20 cellular contexts compared by ENCODE assay signal in genomic region chr1:24424207-24424606, GRCh38. TPM values are rescaled to one million over a fixed set of nuclear protein-coding genes. Genes with fewer than 3 reads are reported as not detected.
DNase-seq lines count a peak whose midpoint lies in the region; ATAC-seq, FAIRE-seq and TF ChIP-seq lines count a peak whose summit lies in the region.
"Had no signal": no experiment of that assay in that cellular context is flagged by ENCODE, and none has a peak within 500 bp of the region (broad histone marks: within the 10 kb centered on the region; RNA-seq: fewer than 3 reads in every experiment).

No MANE protein-coding gene starts in this region.

- no peaks in the 10 kb centered on the region for H3K9me3 Mint-ChIP-seq in activated CD4-positive, alpha-beta memory T cell treated with anti-CD3 and anti-CD28 coated beads for 36 hours
- no peaks in the 10 kb centered on the region for H3K9me3 Mint-ChIP-seq in activated CD4-positive, alpha-beta memory T cell treated with anti-CD3 and anti-CD28 coated beads, Interleukin-2, amount 10 ng/mL, durations not matched to agents 7 days and 5 days
- no peaks in the 10 kb centered on the region for H3K9me3 Mint-ChIP-seq in CD4-positive, CD25-positive, alpha-beta regulatory T cell
- H3K9me3 Mint-ChIP-seq: CD14-positive monocyte had no signal

- no peaks in the 10 kb centered on the region for H3K9me3 ChIP-seq in CD4-positive, CD25-positive, alpha-beta regulatory T cell (ENCODE audit: control insufficient read depth in 2 of 2, low read length in 2 of 2)
- H3K9me3 ChIP-seq in keratinocyte (ENCODE audit: control insufficient read depth, low read depth, low read length) = no peaks in the 10 kb centered on the region

- H3K27ac ChIP-seq in CD4-positive, CD25-positive, alpha-beta regulatory T cell (ENCODE audit: insufficient read depth, low read length, poor library complexity, severe bottlenecking) = no peak overlapping the region
- H3K27ac ChIP-seq in keratinocyte (ENCODE audit: control insufficient read depth, insufficient read depth, low read length) = no peak overlapping the region
- H3K27ac ChIP-seq: PC-9 had no signal

- CTCF ChIA-PET in activated CD4-positive, alpha-beta memory T cell treated with anti-CD3 and anti-CD28 coated beads for 36 hours (lab: Charles Lee) = interaction anchor here (0.7 to 3.3 kb wide), 5 partner anchors 9 to 614 kb away, joined by 3 to 34 read pairs (median 4); partner anchors contain the start of genes NIPAL3 and STPG1
- CTCF ChIA-PET in activated CD4-positive, alpha-beta memory T cell treated with anti-CD3 and anti-CD28 coated beads, Interleukin-2, amount 10 ng/mL, durations not matched to agents 7 days and 5 days (lab: Charles Lee) = interaction anchor here (1.1 to 2.6 kb wide), 4 partner anchors 9 to 163 kb away, joined by 3 to 9 read pairs (median 8); partner anchors contain the start of genes NIPAL3 and STPG1

- intact Hi-C loops in activated CD4-positive, alpha-beta memory T cell treated with anti-CD3 and anti-CD28 coated beads for 36 hours (cut with micrococcal nuclease) = no loop called here

- no peak overlapping the region for H3K9ac ChIP-seq in keratinocyte (ENCODE audit: control insufficient read depth, extremely low read depth, insufficient read depth, low read length)

- no peaks in the 10 kb centered on the region for H3K27me3 Mint-ChIP-seq in activated CD4-positive, alpha-beta memory T cell treated with anti-CD3 and anti-CD28 coated beads for 36 hours
- H3K27me3 Mint-ChIP-seq in activated CD4-positive, alpha-beta memory T cell treated with anti-CD3 and anti-CD28 coated beads, Interleukin-2, amount 10 ng/mL, durations not matched to agents 7 days and 5 days = no peaks in the 10 kb centered on the region
- no peaks in the 10 kb centered on the region for H3K27me3 Mint-ChIP-seq in CD4-positive, CD25-positive, alpha-beta regulatory T cell

- POLR2A ChIA-PET in activated CD4-positive, alpha-beta memory T cell treated with anti-CD3 and anti-CD28 coated beads for 36 hours (lab: Charles Lee) = interaction anchor here (1.2 to 1.7 kb wide), 3 partner anchors 9 to 116 kb away, joined by 3 to 4 read pairs (median 3); partner anchors contain the start of gene NIPAL3
- POLR2A ChIA-PET in activated CD4-positive, alpha-beta memory T cell treated with anti-CD3 and anti-CD28 coated beads, Interleukin-2, amount 10 ng/mL, durations not matched to agents 7 days and 5 days (lab: Charles Lee) = interaction anchor here (0.5 to 0.9 kb wide), 2 partner anchors 31 to 58 kb away, joined by 3 to 4 read pairs; no protein-coding TSS in a partner anchor

- peak; percentile 21 for DNase-seq in activated CD4-positive, alpha-beta memory T cell treated with anti-CD3 and anti-CD28 coated beads for 36 hours
- DNase-seq in activated CD4-positive, alpha-beta memory T cell treated with anti-CD3 and anti-CD28 coated beads, Interleukin-2, amount 10 ng/mL, durations not matched to agents 7 days and 5 days = no peak
- DNase-seq in CD4-positive, CD25-positive, alpha-beta regulatory T cell = no peak
- DNase-seq in activated CD4-positive, alpha-beta T cell treated with anti-CD3 and anti-CD28 coated beads, Interleukin-2, amount 50 U/mL, for 48 hours = peak; percentile 19 to 34
- DNase-seq in keratinocyte (ENCODE audit: low read depth, low spot score) (no peak), DMS114 treated with DMSO at 0.1 percent for 48 hours (lab: John Stamatoyannopoulos, UW; ENCODE audit: unreplicated experiment) (no peak), SW 1271 (lab: John Stamatoyannopoulos, UW) (no peak)
- no peak for DNase-seq in activated effector memory CD4-positive, alpha-beta T cell treated with anti-CD3 and anti-CD28 coated beads, Interleukin-2, amount 50 U/mL, for 16 hours
- DNase-seq: DND-41, GDM1, HCEC 1CT, NCI-H1417, NCI-H2029, NCI-H2171 treated with DMSO at 0.1 percent for 48 hours, NCI-H774, PC-9 had no signal

- TF ChIP-seq CTCF in keratinocyte (optimal IDR thresholded peaks at IDR 0.05 in 1 of 3, IDR thresholded peaks at IDR 0.05 in 1 of 3, conservative IDR thresholded peaks at IDR 0.05 in 1 of 3; ENCODE audit: extremely low read depth in 1 of 3, insufficient read depth in 2 of 3, low read length in 3 of 3) = no peak

- no peak overlapping the region for H3K4me3 Mint-ChIP-seq in activated CD4-positive, alpha-beta memory T cell treated with anti-CD3 and anti-CD28 coated beads for 36 hours
- H3K4me3 Mint-ChIP-seq in activated CD4-positive, alpha-beta memory T cell treated with anti-CD3 and anti-CD28 coated beads, Interleukin-2, amount 10 ng/mL, durations not matched to agents 7 days and 5 days = no peak overlapping the region
- H3K4me3 Mint-ChIP-seq in CD4-positive, CD25-positive, alpha-beta regulatory T cell = no peak overlapping the region
- H3K4me3 Mint-ChIP-seq: CD14-positive monocyte had no signal

- H2AFZ ChIP-seq in keratinocyte (ENCODE audit: control insufficient read depth, low read length) = no peak overlapping the region
- H2AFZ ChIP-seq: PC-9 had no signal

- H3K27me3 ChIP-seq in CD4-positive, CD25-positive, alpha-beta regulatory T cell (ENCODE audit: control insufficient read depth, insufficient read depth, low read length) = no peaks in the 10 kb centered on the region
- H3K27me3 ChIP-seq in keratinocyte (ENCODE audit: control insufficient read depth, extremely low read depth, insufficient read depth, low read length) = no peaks in the 10 kb centered on the region

- peaks cover 15% of the 10 kb centered on the region for H3K4me1 ChIP-seq in CD4-positive, CD25-positive, alpha-beta regulatory T cell (ENCODE audit: control insufficient read depth, insufficient read depth, low read length, poor library complexity, severe bottlenecking)
- H3K4me1 ChIP-seq in keratinocyte (ENCODE audit: control insufficient read depth, extremely low read depth, insufficient read depth, low read length) = peaks cover 7% of the 10 kb centered on the region

- H3K27ac Mint-ChIP-seq in activated CD4-positive, alpha-beta memory T cell treated with anti-CD3 and anti-CD28 coated beads for 36 hours = peak overlapping the region; percentile 9
- H3K27ac Mint-ChIP-seq in activated CD4-positive, alpha-beta memory T cell treated with anti-CD3 and anti-CD28 coated beads, Interleukin-2, amount 10 ng/mL, durations not matched to agents 7 days and 5 days = no peak overlapping the region
- H3K27ac Mint-ChIP-seq in CD4-positive, CD25-positive, alpha-beta regulatory T cell = peak overlapping the region; percentile 7 to 72 (median 70)
- H3K27ac Mint-ChIP-seq: CD14-positive monocyte had no signal

- H3K9me1 ChIP-seq in keratinocyte (ENCODE audit: control insufficient read depth, extremely low read depth, insufficient read depth, low read length) = no peaks in the 10 kb centered on the region

- peaks cover 52% of the 10 kb centered on the region for H3K4me1 Mint-ChIP-seq in activated CD4-positive, alpha-beta memory T cell treated with anti-CD3 and anti-CD28 coated beads for 36 hours (ENCODE audit: low read depth)
- H3K4me1 Mint-ChIP-seq in activated CD4-positive, alpha-beta memory T cell treated with anti-CD3 and anti-CD28 coated beads, Interleukin-2, amount 10 ng/mL, durations not matched to agents 7 days and 5 days = peaks cover 14% of the 10 kb centered on the region
- H3K4me1 Mint-ChIP-seq in CD4-positive, CD25-positive, alpha-beta regulatory T cell = peaks cover 20 to 93% (median 54%) of the 10 kb centered on the region in 4 donors

- no peak overlapping the region for H3K4me3 ChIP-seq in CD4-positive, CD25-positive, alpha-beta regulatory T cell (ENCODE audit: low read depth, low read length)
- no peak overlapping the region for H3K4me3 ChIP-seq in keratinocyte (ENCODE audit: control insufficient read depth in 2 of 3, extremely low read depth in 1 of 3, insufficient read depth in 2 of 3, low read depth in 1 of 3, low read length in 3 of 3)
- H3K4me3 ChIP-seq: PC-9 had no signal

- FAIRE-seq in keratinocyte (lab: Jason Lieb, UNC) = peak; percentile 5
- FAIRE-seq: D721Med, GM12892, HTR-8/SVneo had no signal

- no peaks in the 10 kb centered on the region for H4K20me1 ChIP-seq in keratinocyte (ENCODE audit: control insufficient read depth, extremely low read depth, insufficient read depth, low read length)

- ATAC-seq in CD4-positive, CD25-positive, alpha-beta regulatory T cell (ENCODE audit: low read depth in 2 of 2) = no peak

- H3K4me2 ChIP-seq in keratinocyte (ENCODE audit: control insufficient read depth, extremely low read depth, insufficient read depth, low read depth, low read length) = no peak overlapping the region
- H3K4me2 ChIP-seq: PC-9 had no signal

- dilution Hi-C loops in keratinocyte (cut with MboI; ENCODE audit: extremely low pct_ligation_motif_present, low sequenced_read_pairs) = no loop called here

- H3K79me2 ChIP-seq in keratinocyte (ENCODE audit: control insufficient read depth, insufficient read depth, low read length) = peaks cover 18% of the 10 kb centered on the region

- peaks cover 44% of the 10 kb centered on the region for H3K36me3 Mint-ChIP-seq in activated CD4-positive, alpha-beta memory T cell treated with anti-CD3 and anti-CD28 coated beads for 36 hours
- H3K36me3 Mint-ChIP-seq in activated CD4-positive, alpha-beta memory T cell treated with anti-CD3 and anti-CD28 coated beads, Interleukin-2, amount 10 ng/mL, durations not matched to agents 7 days and 5 days (ENCODE audit: low read depth) = peaks cover 70% of the 10 kb centered on the region
- peaks cover 57% of the 10 kb centered on the region for H3K36me3 Mint-ChIP-seq in CD4-positive, CD25-positive, alpha-beta regulatory T cell

- peaks cover 75% of the 10 kb centered on the region for H3K36me3 ChIP-seq in CD4-positive, CD25-positive, alpha-beta regulatory T cell (ENCODE audit: control insufficient read depth, insufficient read depth, low read length)
- H3K36me3 ChIP-seq in keratinocyte (ENCODE audit: control insufficient read depth in 2 of 2, extremely low read depth in 1 of 2, insufficient read depth in 2 of 2, low read length in 2 of 2) = peaks cover 18 to 26% of the 10 kb centered on the region in 2 experiments

RNA-seq across cellular contexts. Expression of gene NIPAL3, which starts 8.6 kb away (rescaled TPM):
- total RNA-seq in activated CD4-positive, alpha-beta memory T cell treated with anti-CD3 and anti-CD28 coated beads for 36 hours = 10 to 100 TPM; 39.3 to 42.4 TPM
- total RNA-seq in activated CD4-positive, alpha-beta memory T cell treated with anti-CD3 and anti-CD28 coated beads, Interleukin-2, amount 10 ng/mL, durations not matched to agents 7 days and 5 days = 10 to 100 TPM; 51.8 to 53.5 TPM
- total RNA-seq in CD4-positive, CD25-positive, alpha-beta regulatory T cell = 57.0 TPM
- 10 to 100 TPM; 62.1 to 70.2 (median 65.2) TPM for polyA plus RNA-seq in CD4-positive, CD25-positive, alpha-beta regulatory T cell
- 30.5 to 42.1 TPM (median 37.3 TPM) in 3 replicates for polyA plus RNA-seq in keratinocyte
- 12.9 TPM for polyA plus RNA-seq in keratinocyte (2011; ENCODE audit: low read depth)
- 39.1 and 42.7 TPM in 2 replicates for polyA plus RNA-seq in keratinocyte (2011; cell fraction: cytosol; rRNA removed)
- polyA plus RNA-seq in keratinocyte (2011; cell fraction: nucleus; rRNA removed) = 54.2 and 56.5 TPM in 2 replicates
- polyA plus RNA-seq in keratinocyte (2012; ENCODE audit: low replicate concordance) = 19.2 and 29.1 TPM in 2 replicates
- polyA minus RNA-seq in keratinocyte = 56.5 to 63.8 TPM (median 61.9 TPM) in 3 replicates
- 43.9 TPM for polyA minus RNA-seq in keratinocyte (2011; cell fraction: cytosol; rRNA and poly(A)+ RNA removed)
- 51.6 and 76.6 TPM in 2 replicates for polyA minus RNA-seq in keratinocyte (2011; cell fraction: nucleus; rRNA and poly(A)+ RNA removed)

RNA-seq across cellular contexts. Expression of gene STPG1, which starts 10.6 kb away (rescaled TPM):
- total RNA-seq in activated CD4-positive, alpha-beta memory T cell treated with anti-CD3 and anti-CD28 coated beads for 36 hours = 1 to 10 TPM; 7.5 to 8.3 TPM
- total RNA-seq in activated CD4-positive, alpha-beta memory T cell treated with anti-CD3 and anti-CD28 coated beads, Interleukin-2, amount 10 ng/mL, durations not matched to agents 7 days and 5 days = 1 to 10 TPM; 9.1 to 9.5 TPM
- 3.4 TPM for total RNA-seq in CD4-positive, CD25-positive, alpha-beta regulatory T cell
- polyA plus RNA-seq in CD4-positive, CD25-positive, alpha-beta regulatory T cell = 1 to 10 TPM; 1.1 to 5.3 (median 2.7) TPM
- 15.3 to 16.9 TPM (median 16.6 TPM) in 3 replicates for polyA plus RNA-seq in keratinocyte
- 6.5 TPM for polyA plus RNA-seq in keratinocyte (2011; ENCODE audit: low read depth)
- polyA plus RNA-seq in keratinocyte (2011; cell fraction: cytosol; rRNA removed) = 14.6 and 19.3 TPM in 2 replicates
- 20.6 TPM in 2 replicates for polyA plus RNA-seq in keratinocyte (2011; cell fraction: nucleus; rRNA removed)
- polyA plus RNA-seq in keratinocyte (2012; ENCODE audit: low replicate concordance) = 8.2 and 12.3 TPM in 2 replicates
- polyA minus RNA-seq in keratinocyte = 8.8 to 12.6 TPM (median 10.7 TPM) in 3 replicates
- 3.6 TPM for polyA minus RNA-seq in keratinocyte (2011; cell fraction: cytosol; rRNA and poly(A)+ RNA removed)
- polyA minus RNA-seq in keratinocyte (2011; cell fraction: nucleus; rRNA and poly(A)+ RNA removed) = 9.4 and 16.4 TPM in 2 replicates

Comparison
In these comparisons a context has a peak if more than half of its experiments do, and no peak if none do; other contexts are left out.
1. DNase-seq: peak in activated CD4-positive, alpha-beta memory T cell treated with anti-CD3 and anti-CD28 coated beads for 36 hours (single experiment) and activated CD4-positive, alpha-beta T cell treated with anti-CD3 and anti-CD28 coated beads, Interleukin-2, amount 50 U/mL, for 48 hours (2 of 2); none in activated CD4-positive, alpha-beta memory T cell treated with anti-CD3 and anti-CD28 coated beads, Interleukin-2, amount 10 ng/mL, durations not matched to agents 7 days and 5 days (single experiment), CD4-positive, CD25-positive, alpha-beta regulatory T cell (0 of 3), keratinocyte (single experiment), DMS114 treated with DMSO at 0.1 percent for 48 hours (single experiment), activated effector memory CD4-positive, alpha-beta T cell treated with anti-CD3 and anti-CD28 coated beads, Interleukin-2, amount 50 U/mL, for 16 hours (single experiment) and SW 1271 (0 of 2).